7 cellular contexts compared by ENCODE assay signal in the genomic region with DNA sequence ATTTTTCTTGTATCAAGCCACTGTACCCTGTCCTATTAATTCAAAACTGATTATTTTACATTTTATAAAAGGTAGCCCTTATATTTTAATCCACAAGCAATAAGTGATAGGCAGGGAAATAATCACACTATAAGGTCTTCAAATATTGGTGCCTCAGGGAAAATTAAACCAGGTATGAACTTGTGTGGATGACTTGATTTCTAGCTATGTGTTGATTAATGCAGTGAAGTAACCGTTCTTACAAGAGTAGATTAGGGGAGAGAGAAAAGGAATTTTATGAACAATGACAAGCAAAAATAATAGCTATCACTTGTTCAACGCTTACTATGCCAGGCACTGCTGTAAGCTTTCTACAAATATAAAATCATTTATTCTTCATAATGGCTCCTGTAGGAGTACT.
"Had no signal": no experiment of that assay in that cellular context is flagged by ENCODE, and none has a peak within 500 bp of the region (broad histone marks: within the 10 kb centered on the region; RNA-seq: fewer than 3 reads in every experiment).

No MANE protein-coding gene starts in this region.

- DNase-seq: GDM1, GF-D8 had no signal

- ATAC-seq: GM12878 had no signal

- FAIRE-seq: G401.6, GM12878, GM12891, GM12892, GM18507 had no signal

- H3K4me3 ChIP-seq: GM12878 had no signal
